Comparison of ENCODE assay signal across 27 cellular contexts in genomic region chr2:220940646-220941045, GRCh38.
"Had no signal": no experiment of that assay in that cellular context is flagged by ENCODE, and none has a peak within 500 bp of the region (broad histone marks: within the 10 kb centered on the region; RNA-seq: fewer than 3 reads in every experiment).

No MANE protein-coding gene starts in this region.

- H3K27me3 ChIP-seq: brain microvascular endothelial cell, colonic mucosa had no signal

- H3K36me3 ChIP-seq: brain microvascular endothelial cell, colonic mucosa had no signal

- H3K4me3 ChIP-seq: colonic mucosa had no signal

- FAIRE-seq: astrocyte, bronchial epithelial cell, endometrium, endothelial cell of umbilical vein, frontal cortex had no signal

- H3K27ac ChIP-seq: brain microvascular endothelial cell, colonic mucosa, epithelial cell of prostate had no signal

- H3K9me3 ChIP-seq: colonic mucosa had no signal

- DNase-seq: activated CD4-positive, alpha-beta T cell treated with anti-CD3 and anti-CD28 coated beads for 36 hours; activated CD4-positive, alpha-beta T cell treated with anti-CD3 and anti-CD28 coated beads, Interleukin-2, amount 10 ng/mL, durations not matched to agents 7 days and 5 days; activated CD4-positive, alpha-beta T cell treated with anti-CD3 and anti-CD28 coated beads, Interleukin-2, amount 50 U/mL, for 4 hours; activated CD4-positive, CD25-positive, alpha-beta regulatory T cell; activated CD4-positive, CD25-positive, alpha-beta regulatory T cell treated with anti-CD3 and anti-CD28 coated beads, Interleukin-2, amount 50 U/mL, for 72 hours; activated CD8-positive, alpha-beta memory T cell treated with anti-CD3 and anti-CD28 coated beads for 24 hours; activated CD8-positive, alpha-beta T cell treated with anti-CD3 and anti-CD28 coated beads for 36 hours; activated effector memory CD4-positive, alpha-beta T cell treated with Interleukin-2 at 50 U/mL for 16 hours; activated gamma-delta T cell treated with Interleukin-2 at 50 U/mL for 16 hours; activated naive CD4-positive, alpha-beta T cell treated with anti-CD3 and anti-CD28 coated beads, Interleukin-2, amount 50 U/mL, for 16 hours; activated naive CD4-positive, alpha-beta T cell treated with Interleukin-2 at 50 U/mL for 16 hours; activated T-cell treated with anti-CD3 and anti-CD28 coated beads, Interleukin-2, amount 50 U/mL, for 4 hours; amniotic stem cell; anterior cingulate cortex; brain microvascular endothelial cell; colonic mucosa; effector CD8-positive, alpha-beta T cell; foreskin fibroblast; head of caudate nucleus; T-helper 2 cell had no signal

- H3K4me1 ChIP-seq: colonic mucosa had no signal

- ATAC-seq: activated CD4-positive, alpha-beta T cell treated with anti-CD3 and anti-CD28 coated beads for 36 hours; activated CD8-positive, alpha-beta T cell treated with anti-CD3 and anti-CD28 coated beads for 36 hours; activated T-cell treated with anti-CD3 and anti-CD28 coated beads, Interleukin-2, amount 50 U/mL, for 4 hours; activated T-helper 17 cell treated with anti-CD3 and anti-CD28 coated beads, Interleukin-2, amount 50 U/mL, for 72 hours had no signal
